In genomic region chr17:10197362-10197720, GRCh38 we compare ENCODE assay signal across 10 cellular contexts. TPM values are rescaled to one million over a fixed set of nuclear protein-coding genes. Genes with fewer than 3 reads are reported as not detected.
DNase-seq lines count a peak whose midpoint lies in the region; ATAC-seq and TF ChIP-seq lines count a peak whose summit lies in the region.
"Had no signal": no experiment of that assay in that cellular context is flagged by ENCODE, and none has a peak within 500 bp of the region (broad histone marks: within the 10 kb centered on the region; RNA-seq: fewer than 3 reads in every experiment).

No MANE protein-coding gene starts in this region.

- no peaks in the 10 kb centered on the region for H4K20me1 ChIP-seq in fibroblast of lung (ENCODE audit: control insufficient read depth, extremely low read depth, insufficient read depth, low read length)

- no peaks in the 10 kb centered on the region for H3K79me2 ChIP-seq in fibroblast of lung (ENCODE audit: control insufficient read depth, insufficient read depth, low read length)

- H3K4me1 ChIP-seq in HUES64 (ENCODE audit: insufficient read depth, low read length) = 0 out of 2 replicates have a peak, but pooled peaks cover 3% of the 10 kb centered on the region
- no peaks in the 10 kb centered on the region for H3K4me1 ChIP-seq in fibroblast of lung (ENCODE audit: control insufficient read depth, extremely low read depth, insufficient read depth, low read length)
- H3K4me1 ChIP-seq in mucosa of rectum (ENCODE audit: control insufficient read depth in 2 of 2, insufficient read depth in 2 of 2, low read length in 2 of 2) = no peaks in the 10 kb centered on the region
- H3K4me1 ChIP-seq in testis = no peaks in the 10 kb centered on the region

- H3K9me3 ChIP-seq in HUES64 (ENCODE audit: insufficient read depth, low read depth, low read length) (peaks cover 13% of the 10 kb centered on the region), fibroblast of lung (ENCODE audit: control insufficient read depth, insufficient read depth, low read depth, low read length) (no peaks in the 10 kb centered on the region), mucosa of rectum (ENCODE audit: control insufficient read depth in 2 of 2, low read length in 2 of 2) (no peaks in the 10 kb centered on the region), testis (no peaks in the 10 kb centered on the region)

- ATAC-seq in GM19035 (IDR thresholded peaks at IDR 0.05; ENCODE audit: unreplicated experiment) = no peak

- intact Hi-C loops in testis (cut with DNase I; ENCODE audit: low total_unique reads) = no loop called here

- TF ChIP-seq POLR2A in testis (IDR thresholded peaks at IDR 0.05) = no peak

- DNase-seq in fibroblast of lung (ENCODE audit: low read depth in 2 of 2) (no peak), testis (peak; percentile 59), mucosa of gallbladder (ENCODE audit: low spot score) (no peak), OCI-M1 (lab: John Stamatoyannopoulos, UW) (no peak)
- DNase-seq in activated effector memory CD4-positive, alpha-beta T cell treated with Interleukin-2 at 50 U/mL for 16 hours = no peak
- DNase-seq: NCI-H1092 treated with DMSO at 0.1 percent for 48 hours had no signal

- no peak for TF ChIP-seq CTCF in fibroblast of lung (conservative IDR thresholded peaks at IDR 0.05 in 1 of 2, IDR thresholded peaks at IDR 0.05 in 1 of 2; ENCODE audit: low read depth in 1 of 2, low read length in 2 of 2)
- TF ChIP-seq CTCF in testis (IDR thresholded peaks at IDR 0.05) = no peak

- H3K27me3 ChIP-seq in HUES64 (ENCODE audit: insufficient read depth, low read length) (peaks cover 55% of the 10 kb centered on the region), fibroblast of lung (ENCODE audit: control insufficient read depth, insufficient read depth, low read length) (peaks cover 8% of the 10 kb centered on the region), mucosa of rectum (ENCODE audit: control insufficient read depth in 2 of 2, insufficient read depth in 2 of 2, low read length in 2 of 2) (peaks cover 6 to 8% of the 10 kb centered on the region in 2 donors), testis (no peaks in the 10 kb centered on the region)

- H3K27ac ChIP-seq in HUES64 (ENCODE audit: low read depth, low read length) (no peak overlapping the region), fibroblast of lung (ENCODE audit: insufficient read depth, low read length) (no peak overlapping the region), mucosa of rectum (ENCODE audit: low read depth in 2 of 2, low read length in 2 of 2) (peak overlapping the region in 1 of 2 donors; percentile 48), testis (peak overlapping the region; percentile 9 to 56)
- H3K27ac ChIP-seq: epithelial cell of prostate had no signal

- H3K9ac ChIP-seq in HUES64 (ENCODE audit: low read depth, low read length) (no peak overlapping the region), fibroblast of lung (ENCODE audit: insufficient read depth, low read length) (no peak overlapping the region), mucosa of rectum (ENCODE audit: low read depth in 1 of 2, low read length in 2 of 2) (peak overlapping the region; percentile 41 to 58)

- peak overlapping the region; percentile 66 for H3K4me2 ChIP-seq in fibroblast of lung (ENCODE audit: extremely low read depth, insufficient read depth, low read length)

- no peak overlapping the region for H2AFZ ChIP-seq in fibroblast of lung (ENCODE audit: low read length)

- H3K4me3 ChIP-seq in HUES64 (ENCODE audit: low read length) (peak overlapping the region; percentile 72), fibroblast of lung (replicated peaks in 1 of 4; ENCODE audit: control extremely low read depth in 1 of 4, insufficient read depth in 1 of 4, low read depth in 3 of 4, low read length in 4 of 4) (peak overlapping the region; percentile 24 to 51 (median 38)), mucosa of rectum (ENCODE audit: low read length in 2 of 2) (peak overlapping the region; percentile 56 to 61), testis (peak overlapping the region; percentile 67 to 79)

- WGBS in HUES64 = 43% methylated on average over 11 of the region's 11 CpGs
- 27 to 40% methylated on average over 3 to 11 of the region's 11 CpGs for WGBS in testis, 2 donors

- H3K36me3 ChIP-seq in HUES64 (ENCODE audit: insufficient read depth, low read length) (no peaks in the 10 kb centered on the region), fibroblast of lung (ENCODE audit: control insufficient read depth, insufficient read depth, low read length) (no peaks in the 10 kb centered on the region), mucosa of rectum (ENCODE audit: control insufficient read depth in 2 of 2, insufficient read depth in 2 of 2, low read length in 2 of 2) (no peaks in the 10 kb centered on the region), testis (ENCODE audit: low read depth, missing control alignments) (no peaks in the 10 kb centered on the region)

RNA-seq across cellular contexts. Expression of gene GAS7, which starts 1.1 kb away (rescaled TPM):
- 4.2 TPM for polyA plus RNA-seq in HUES64 (2013, experiment 1 of 2)
- polyA plus RNA-seq in HUES64 (2013, experiment 2 of 2) = 4.0 TPM
- 2.6 and 6.4 TPM in 2 replicates for total RNA-seq in fibroblast of lung
- polyA plus RNA-seq in fibroblast of lung = 0.58 and 5.2 TPM in 2 replicates
- polyA plus RNA-seq in fibroblast of lung (2012) = 0.42 and 4.2 TPM in 2 replicates
- 0.24 and 6.8 TPM in 2 replicates for polyA minus RNA-seq in fibroblast of lung (ENCODE audit: low replicate concordance)
- 100 to 1,000 TPM; 152 to 184 TPM for total RNA-seq in testis
- polyA plus RNA-seq in testis (ENCODE audit: insufficient read depth, low read depth, low replicate concordance) = 70.2 TPM
- 26.7 TPM for total RNA-seq in mucosa of gallbladder

Comparison
In these comparisons a context has a peak if more than half of its experiments do, and no peak if none do; other contexts are left out.
1. H3K27ac ChIP-seq: peak in testis (2 of 2); none in HUES64 (single experiment) and fibroblast of lung (single experiment).
2. H3K9ac ChIP-seq: peak in mucosa of rectum (2 of 2); none in HUES64 (single experiment) and fibroblast of lung (single experiment).
3. Peak in every context shown above with its lines, with median percentiles within 50 percentile points of each other: H3K4me3 ChIP-seq.